In genomic region chr2:95207111-95207961, GRCh38 we compare ENCODE assay signal across 1 cellular context.
TF ChIP-seq lines count a peak whose summit lies in the region.

TSS of gene ZNF892 (plus strand) at chr2:95207521. CDS start at chr2:95207816, 295 bp downstream.

TF ChIP-seq in WTC11, 78 proteins besides CTCF, POLR2A, EP300 and RAD21 (continued from another document and continues in another):
- TF ChIP-seq ATF6 (CRISPR knock-in tag; IDR thresholded peaks at IDR 0.05) = no peak
- TF ChIP-seq ERG (CRISPR knock-in tag; IDR thresholded peaks at IDR 0.05) = no peak
- TF ChIP-seq CBFB (CRISPR knock-in tag; IDR thresholded peaks at IDR 0.05; ENCODE audit: low read depth) = 0 out of 2 replicates have a peak, but pooled peaks have one; percentile 65
- TF ChIP-seq ETV6 (CRISPR knock-in tag; IDR thresholded peaks at IDR 0.05) = 0 out of 2 replicates have a peak, but pooled peaks have one; percentile 53
- no peak for TF ChIP-seq ZNF121 (CRISPR knock-in tag; IDR thresholded peaks at IDR 0.05)
- no peak for TF ChIP-seq CREB1 (CRISPR knock-in tag; IDR thresholded peaks at IDR 0.05)
- no peak for TF ChIP-seq SP1 (CRISPR knock-in tag; conservative IDR thresholded peaks at IDR 0.05)
- TF ChIP-seq IRF1 (CRISPR knock-in tag; IDR thresholded peaks at IDR 0.05) = no peak
- peak; percentile 90 for TF ChIP-seq MAX (CRISPR knock-in tag; IDR thresholded peaks at IDR 0.05)
- TF ChIP-seq CREM (CRISPR knock-in tag; IDR thresholded peaks at IDR 0.05) = peak; percentile 43; the same call in 1 of the 2 replicates
- peak; percentile 84; the same call in 1 of the 2 replicates for TF ChIP-seq FOXK1 (CRISPR knock-in tag; IDR thresholded peaks at IDR 0.05)
- peak; percentile 32; the same call in 1 of the 2 replicates for TF ChIP-seq PRDM15 (CRISPR knock-in tag; IDR thresholded peaks at IDR 0.05)
- TF ChIP-seq ZNF532 (CRISPR knock-in tag; IDR thresholded peaks at IDR 0.05; ENCODE audit: borderline replicate concordance) = no peak
- no peak for TF ChIP-seq EMX1 (CRISPR knock-in tag; IDR thresholded peaks at IDR 0.05)
- no peak for TF ChIP-seq E2F1 (CRISPR knock-in tag; IDR thresholded peaks at IDR 0.05)
- TF ChIP-seq AR (CRISPR knock-in tag; IDR thresholded peaks at IDR 0.05) = no peak
- no peak for TF ChIP-seq ZNF425 (CRISPR knock-in tag; conservative IDR thresholded peaks at IDR 0.05)
- TF ChIP-seq NR2C2 (CRISPR knock-in tag; IDR thresholded peaks at IDR 0.05) = no peak
- TF ChIP-seq CDX4 (CRISPR knock-in tag; IDR thresholded peaks at IDR 0.05; ENCODE audit: borderline replicate concordance) = no peak
- TF ChIP-seq ELF4 (CRISPR knock-in tag; IDR thresholded peaks at IDR 0.05; ENCODE audit: low read depth) = no peak
- no peak for TF ChIP-seq ZNF416 (CRISPR knock-in tag; IDR thresholded peaks at IDR 0.05)
- TF ChIP-seq ZNF281 (CRISPR knock-in tag; IDR thresholded peaks at IDR 0.05) = no peak
- no peak for TF ChIP-seq ZNF396 (CRISPR knock-in tag; IDR thresholded peaks at IDR 0.05; ENCODE audit: borderline replicate concordance)
- no peak for TF ChIP-seq MXD4 (CRISPR knock-in tag; IDR thresholded peaks at IDR 0.05; ENCODE audit: borderline replicate concordance)
- TF ChIP-seq KAT7 (CRISPR knock-in tag; IDR thresholded peaks at IDR 0.05; ENCODE audit: borderline replicate concordance) = no peak
- TF ChIP-seq IRF2 (CRISPR knock-in tag; IDR thresholded peaks at IDR 0.05; ENCODE audit: borderline replicate concordance, low read depth) = no peak
- no peak for TF ChIP-seq ZNF232 (CRISPR knock-in tag; IDR thresholded peaks at IDR 0.05)
